1 cellular context compared by ENCODE assay signal in genomic region chr7:21261627-21262564, GRCh38.
TF ChIP-seq lines count a peak whose summit lies in the region.

No MANE protein-coding gene starts in this region.

TF ChIP-seq in WTC11, 78 proteins besides CTCF, POLR2A, EP300 and RAD21 (continued from another document):
- TF ChIP-seq STAT6 (CRISPR knock-in tag; conservative IDR thresholded peaks at IDR 0.05; ENCODE audit: low read depth) = no peak
- 0 out of 2 replicates have a peak, but pooled peaks have one; percentile 36 for TF ChIP-seq MAX (CRISPR knock-in tag; IDR thresholded peaks at IDR 0.05)
- no peak for TF ChIP-seq RORB (CRISPR knock-in tag; IDR thresholded peaks at IDR 0.05)
- TF ChIP-seq ERG (CRISPR knock-in tag; IDR thresholded peaks at IDR 0.05) = peak; percentile 76; the same call in 1 of the 2 replicates
- peak; percentile 57; the same call in 1 of the 2 replicates for TF ChIP-seq EMX1 (CRISPR knock-in tag; IDR thresholded peaks at IDR 0.05)
- TF ChIP-seq FOXP4 (CRISPR knock-in tag; IDR thresholded peaks at IDR 0.05) = peak; percentile 90; the same call in 1 of the 2 replicates
- TF ChIP-seq OVOL2 (CRISPR knock-in tag; IDR thresholded peaks at IDR 0.05; ENCODE audit: borderline replicate concordance) = no peak
- TF ChIP-seq PREB (CRISPR knock-in tag; IDR thresholded peaks at IDR 0.05; ENCODE audit: borderline replicate concordance) = no peak
- no peak for TF ChIP-seq E2F5 (CRISPR knock-in tag; IDR thresholded peaks at IDR 0.05)
- TF ChIP-seq ZNF396 (CRISPR knock-in tag; IDR thresholded peaks at IDR 0.05; ENCODE audit: borderline replicate concordance) = no peak
- TF ChIP-seq RELA (CRISPR knock-in tag; IDR thresholded peaks at IDR 0.05; ENCODE audit: borderline replicate concordance) = no peak
- peak; percentile 64; the same call in 1 of the 2 replicates for TF ChIP-seq ZNF232 (CRISPR knock-in tag; IDR thresholded peaks at IDR 0.05)
- no peak for TF ChIP-seq NFYB (CRISPR knock-in tag; conservative IDR thresholded peaks at IDR 0.05; ENCODE audit: low read depth)
- TF ChIP-seq PRRX2 (CRISPR knock-in tag; IDR thresholded peaks at IDR 0.05) = 0 out of 2 replicates have a peak, but pooled peaks have one; percentile 40
- 0 out of 2 replicates have a peak, but pooled peaks have one; percentile 72 for TF ChIP-seq ZNF138 (CRISPR knock-in tag; conservative IDR thresholded peaks at IDR 0.05)
- TF ChIP-seq ETV6 (CRISPR knock-in tag; IDR thresholded peaks at IDR 0.05) = no peak
- no peak for TF ChIP-seq TEAD1 (CRISPR knock-in tag; IDR thresholded peaks at IDR 0.05)
- peak; percentile 59 for TF ChIP-seq PRDM15 (CRISPR knock-in tag; IDR thresholded peaks at IDR 0.05)
- TF ChIP-seq SMAD3 (CRISPR knock-in tag; IDR thresholded peaks at IDR 0.05; ENCODE audit: borderline replicate concordance) = peak; percentile 69; the same call in 1 of the 2 replicates
- TF ChIP-seq FOXK1 (CRISPR knock-in tag; IDR thresholded peaks at IDR 0.05) = peak; percentile 78
- no peak for TF ChIP-seq IRF1 (CRISPR knock-in tag; IDR thresholded peaks at IDR 0.05)
- TF ChIP-seq CREM (CRISPR knock-in tag; IDR thresholded peaks at IDR 0.05) = peak; percentile 46; the same call in 1 of the 2 replicates
- TF ChIP-seq AR (CRISPR knock-in tag; IDR thresholded peaks at IDR 0.05) = no peak
- no peak for TF ChIP-seq CBFB (CRISPR knock-in tag; IDR thresholded peaks at IDR 0.05; ENCODE audit: low read depth)
- TF ChIP-seq ZNF317 (CRISPR knock-in tag; IDR thresholded peaks at IDR 0.05; ENCODE audit: borderline replicate concordance, low read depth) = no peak
- TF ChIP-seq JUN (CRISPR knock-in tag; IDR thresholded peaks at IDR 0.05) = no peak
- peak; percentile 38; the same call in 1 of the 2 replicates for TF ChIP-seq ZNF423 (CRISPR knock-in tag; IDR thresholded peaks at IDR 0.05)
